ENCODE assay signal across 17 cellular contexts in the genomic region with DNA sequence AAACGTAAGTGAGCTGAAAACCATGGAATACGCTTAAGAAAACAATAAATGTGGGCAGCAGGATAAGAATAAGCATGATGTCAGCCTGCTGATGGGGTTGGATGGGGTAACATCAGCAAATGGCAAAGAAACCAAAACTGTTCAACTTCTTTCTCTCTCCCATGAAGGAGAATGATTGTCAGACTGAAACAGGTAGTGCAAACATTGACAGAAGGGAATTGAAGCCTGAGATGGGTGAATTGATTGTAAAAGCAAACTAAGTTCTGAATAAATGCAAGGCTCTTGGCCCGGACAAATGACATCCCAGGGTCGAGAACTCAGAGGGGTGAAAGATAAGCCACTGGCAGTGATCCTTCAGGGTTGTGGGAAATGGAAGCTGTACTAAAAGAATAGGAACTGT.
DNase-seq lines count a peak whose midpoint lies in the region; ATAC-seq and TF ChIP-seq lines count a peak whose summit lies in the region.
"Had no signal": no experiment of that assay in that cellular context is flagged by ENCODE, and none has a peak within 500 bp of the region (broad histone marks: within the 10 kb centered on the region; RNA-seq: fewer than 3 reads in every experiment).

No MANE protein-coding gene starts in this region.

- no peaks in the 10 kb centered on the region for H3K36me3 ChIP-seq in left ventricle myocardium inferior
- peaks cover 0 to 18% (median 0%) of the 10 kb centered on the region in 9 donors for H3K36me3 ChIP-seq in heart right ventricle
- H3K36me3 ChIP-seq in esophagus muscularis mucosa, result no peaks in the 10 kb centered on the region
- no peaks in the 10 kb centered on the region for H3K36me3 ChIP-seq in upper lobe of right lung
- peaks cover 0 to 5% (median 0%) of the 10 kb centered on the region in 9 donors for H3K36me3 ChIP-seq in heart left ventricle

- TF ChIP-seq CTCF in left ventricle myocardium inferior (IDR thresholded peaks at IDR 0.05; ENCODE audit: borderline replicate concordance) (no peak), heart right ventricle (IDR thresholded peaks at IDR 0.05) (no peak), esophagus muscularis mucosa (IDR thresholded peaks at IDR 0.05) (no peak), upper lobe of right lung (IDR thresholded peaks at IDR 0.05) (no peak), heart left ventricle (IDR thresholded peaks at IDR 0.05) (no peak)

- H3K27me3 ChIP-seq in left ventricle myocardium inferior (ENCODE audit: low read depth) (no peaks in the 10 kb centered on the region), heart right ventricle (no peaks in the 10 kb centered on the region), esophagus muscularis mucosa (no peaks in the 10 kb centered on the region), upper lobe of right lung (no peaks in the 10 kb centered on the region), heart left ventricle (no peaks in the 10 kb centered on the region)
- H3K27me3 ChIP-seq: left lung had no signal

- DNase-seq in left ventricle myocardium inferior, result no peak
- DNase-seq in heart right ventricle, result no peak
- DNase-seq in HuH-7.5 (ENCODE audit: low spot score), result peak; percentile 37
- no peak for DNase-seq in esophagus muscularis mucosa (ENCODE audit: extremely low spot score)
- no peak for DNase-seq in upper lobe of right lung
- no peak for DNase-seq in iPS-NIHi11 (ENCODE audit: low spot score)
- no peak for DNase-seq in heart left ventricle
- DNase-seq in NCI-H1694 treated with DMSO at 0.1 percent for 48 hours (lab: John Stamatoyannopoulos, UW), result no peak
- DNase-seq: AML-193, endodermal cell, left lung, naive B cell, NCI-H187 treated with DMSO at 0.1 percent for 48 hours, NCI-H526, posterior cingulate gyrus, SK-N-SH had no signal

- H3K4me3 ChIP-seq in left ventricle myocardium inferior (no peak overlapping the region), heart right ventricle (no peak overlapping the region), esophagus muscularis mucosa (no peak overlapping the region), upper lobe of right lung (no peak overlapping the region), heart left ventricle (no peak overlapping the region)
- H3K4me3 ChIP-seq: left lung had no signal

- no peak for TF ChIP-seq POLR2A in esophagus muscularis mucosa (IDR thresholded peaks at IDR 0.05; ENCODE audit: low read depth)
- TF ChIP-seq POLR2A in heart left ventricle (IDR thresholded peaks at IDR 0.05), result no peak

- H3K27ac ChIP-seq in left ventricle myocardium inferior (replicated peaks) (peak overlapping the region; percentile 8), heart right ventricle (peak overlapping the region in 5 of 10 donors; percentile 16 to 89 (median 25)), esophagus muscularis mucosa (replicated peaks in 1 of 4) (peak overlapping the region in 3 of 4 donors; percentile 1 to 45 (median 24)), upper lobe of right lung (peak overlapping the region; percentile 7), heart left ventricle (peak overlapping the region in 4 of 12 donors; percentile 12 to 96 (median 26))
- H3K27ac ChIP-seq: left lung had no signal

- intact Hi-C loops in left ventricle myocardium inferior (cut with micrococcal nuclease) (no loop called here), heart right ventricle (cut with DNase I) (loop anchor here in 1 of 10 donors (10.0 kb wide), 1 partner anchor 183 kb away; no protein-coding TSS in a partner anchor), esophagus muscularis mucosa (cut with DNase I) (no loop called here), upper lobe of right lung (cut with DNase I) (no loop called here), heart left ventricle (cut with DNase I) (no loop called here)

- H3K9me3 ChIP-seq in left ventricle myocardium inferior (replicated peaks) (no peaks in the 10 kb centered on the region), heart right ventricle (no peaks in the 10 kb centered on the region), esophagus muscularis mucosa (no peaks in the 10 kb centered on the region), upper lobe of right lung (no peaks in the 10 kb centered on the region), heart left ventricle (no peaks in the 10 kb centered on the region)
- H3K9me3 ChIP-seq: left lung, SK-N-SH had no signal

- WGBS in heart right ventricle, 2 donors, result 59 to 62% methylated on average over 4 of the region's 4 CpGs
- 74% methylated on average over 4 of the region's 4 CpGs for WGBS in esophagus muscularis mucosa
- WGBS in heart left ventricle, 4 donors, result 51 to 63% (median 60%) methylated on average over 4 of the region's 4 CpGs

- H3K4me1 ChIP-seq in left ventricle myocardium inferior, result peaks cover 94% of the 10 kb centered on the region
- H3K4me1 ChIP-seq in heart right ventricle, result peaks cover 27 to 100% (median 76%) of the 10 kb centered on the region in 9 donors
- H3K4me1 ChIP-seq in esophagus muscularis mucosa, result peaks cover 72 to 93% (median 91%) of the 10 kb centered on the region in 4 donors
- H3K4me1 ChIP-seq in upper lobe of right lung, result peaks cover 66% of the 10 kb centered on the region
- H3K4me1 ChIP-seq in heart left ventricle, result peaks cover 0 to 100% (median 70%) of the 10 kb centered on the region in 12 donors

- TF ChIP-seq EP300 in esophagus muscularis mucosa (IDR thresholded peaks at IDR 0.05), result no peak

- ATAC-seq in heart right ventricle (no peak), upper lobe of right lung (no peak), heart left ventricle (no peak)
- ATAC-seq: left lung, Panc1 had no signal
